Comparison of ENCODE assay signal across 11 cellular contexts in the genomic region with DNA sequence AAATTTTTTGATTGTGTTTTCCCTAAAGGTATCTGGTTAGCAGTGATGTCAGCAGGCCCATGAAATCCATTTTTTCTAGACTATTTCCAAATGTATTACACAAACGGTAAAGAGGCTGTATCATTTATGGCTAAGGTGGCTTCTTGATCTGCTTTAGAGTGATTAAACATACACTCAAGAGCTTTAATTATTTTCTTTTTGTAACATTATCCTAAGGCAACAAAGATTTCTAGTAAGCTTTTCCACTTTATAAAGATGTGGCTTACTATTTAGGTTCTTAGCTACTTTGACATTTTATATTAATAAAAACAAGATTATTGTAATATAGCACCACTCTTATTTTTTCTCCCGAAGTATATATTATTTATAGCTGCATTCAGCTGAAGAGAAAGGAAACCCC. TPM values are rescaled to one million over a fixed set of nuclear protein-coding genes. Genes with fewer than 3 reads are reported as not detected.
"Had no signal": no experiment of that assay in that cellular context is flagged by ENCODE, and none has a peak within 500 bp of the region (broad histone marks: within the 10 kb centered on the region; RNA-seq: fewer than 3 reads in every experiment).

No MANE protein-coding gene starts in this region.

- H3K27ac ChIP-seq: HL-60 had no signal

- H3K4me2 ChIP-seq: GM23338 had no signal

- FAIRE-seq: H1, H54, K562 had no signal

- DNase-seq: H9, HCEC 1CT, HFFc6, IMR-90, KG1 had no signal

- H3K4me3 ChIP-seq: GM23338, K562 had no signal

- H2AFZ ChIP-seq: GM23338 had no signal

- ATAC-seq: GM23338, K562 had no signal

RNA-seq across cellular contexts. Expression of a gene that starts 37.6 kb away (rescaled TPM):
- total RNA-seq: GM23338, H1, H9, HT1080, K562 had no signal
- polyA plus RNA-seq: GM23338, H1, K562 had no signal

RNA-seq across cellular contexts. Expression of a gene that starts 46.2 kb away (rescaled TPM):
- total RNA-seq: GM23338, H1, H9, HFFc6, HT1080, IMR-90, K562 had no signal
- polyA plus RNA-seq: GM23338, H1, IMR-90, K562 had no signal
